In genomic region chr16:30903596-30903995, GRCh38 we compare ENCODE assay signal across 8 cellular contexts. TPM values are rescaled to one million over a fixed set of nuclear protein-coding genes. Genes with fewer than 3 reads are reported as not detected.
DNase-seq lines count a peak whose midpoint lies in the region; ATAC-seq and TF ChIP-seq lines count a peak whose summit lies in the region.

No MANE protein-coding gene starts in this region.

- H3K4me1 ChIP-seq in vagina = peaks cover 28% of the 10 kb centered on the region

- no peak overlapping the region for H3K4me3 ChIP-seq in vagina

- H3K36me3 Mint-ChIP-seq in activated naive CD4-positive, alpha-beta T cell treated with anti-CD3 and anti-CD28 coated beads, Interleukin-2, amount 50 U/mL, for 24 hours = no peaks in the 10 kb centered on the region
- peaks cover 3% of the 10 kb centered on the region for H3K36me3 Mint-ChIP-seq in activated naive CD8-positive, alpha-beta T cell

- no peak for ATAC-seq in GM19035 (IDR thresholded peaks at IDR 0.05; ENCODE audit: unreplicated experiment)

- peak overlapping the region; percentile 16 for H3K4me3 Mint-ChIP-seq in activated naive CD4-positive, alpha-beta T cell treated with anti-CD3 and anti-CD28 coated beads, Interleukin-2, amount 50 U/mL, for 24 hours
- H3K4me3 Mint-ChIP-seq in activated naive CD8-positive, alpha-beta T cell = no peak overlapping the region

- DNase-seq in activated naive CD4-positive, alpha-beta T cell treated with Interleukin-2 at 50 U/mL for 16 hours = no peak
- DNase-seq in kidney tubule cell (ENCODE audit: low spot score) (peak; percentile 35), vagina (ENCODE audit: extremely low spot score in 2 of 2) (no peak), NCI-H526 (lab: John Stamatoyannopoulos, UW) (no peak), NCI-H1092 treated with DMSO at 0.1 percent for 48 hours (lab: John Stamatoyannopoulos, UW) (no peak)

- TF ChIP-seq POLR2A in vagina (IDR thresholded peaks at IDR 0.05) = no peak

- no peaks in the 10 kb centered on the region for H3K27me3 ChIP-seq in vagina

- no peak for TF ChIP-seq CTCF in vagina (IDR thresholded peaks at IDR 0.05)

- H3K27ac Mint-ChIP-seq in activated naive CD4-positive, alpha-beta T cell treated with anti-CD3 and anti-CD28 coated beads, Interleukin-2, amount 50 U/mL, for 24 hours = peak overlapping the region; percentile 95
- H3K27ac Mint-ChIP-seq in activated naive CD8-positive, alpha-beta T cell = peak overlapping the region; percentile 93

- H3K4me1 Mint-ChIP-seq in activated naive CD4-positive, alpha-beta T cell treated with anti-CD3 and anti-CD28 coated beads, Interleukin-2, amount 50 U/mL, for 24 hours = peaks cover 39% of the 10 kb centered on the region
- peaks cover 32% of the 10 kb centered on the region for H3K4me1 Mint-ChIP-seq in activated naive CD8-positive, alpha-beta T cell (ENCODE audit: low read depth)

- H3K36me3 ChIP-seq in vagina = no peaks in the 10 kb centered on the region

- H3K9me3 Mint-ChIP-seq in activated naive CD4-positive, alpha-beta T cell treated with anti-CD3 and anti-CD28 coated beads, Interleukin-2, amount 50 U/mL, for 24 hours = no peaks in the 10 kb centered on the region
- H3K9me3 Mint-ChIP-seq in activated naive CD8-positive, alpha-beta T cell (ENCODE audit: low read depth) = peaks cover 4% of the 10 kb centered on the region

- no peaks in the 10 kb centered on the region for H3K27me3 Mint-ChIP-seq in activated naive CD4-positive, alpha-beta T cell treated with anti-CD3 and anti-CD28 coated beads, Interleukin-2, amount 50 U/mL, for 24 hours
- no peaks in the 10 kb centered on the region for H3K27me3 Mint-ChIP-seq in activated naive CD8-positive, alpha-beta T cell

- peak overlapping the region; percentile 91 for H3K27ac ChIP-seq in vagina

- intact Hi-C loops in vagina (cut with DNase I) = loop anchor here (5.0 kb wide), 1 partner anchor 61 kb away; no protein-coding TSS in a partner anchor

- no peaks in the 10 kb centered on the region for H3K9me3 ChIP-seq in vagina

RNA-seq across cellular contexts. Expression of gene CTF1, which starts 7.2 kb away (rescaled TPM):
- 3.2 TPM for total RNA-seq in vagina

RNA-seq across cellular contexts. Expression of gene BCL7C, which starts 9.7 kb away (rescaled TPM):
- 38.1 TPM for total RNA-seq in vagina

RNA-seq across cellular contexts. Expression of gene FBXL19, which starts 19.8 kb away (rescaled TPM):
- 21.4 TPM for total RNA-seq in vagina

RNA-seq across cellular contexts. Expression of gene ORAI3, which starts 45.3 kb away (rescaled TPM):
- 27.0 TPM for total RNA-seq in vagina

RNA-seq across cellular contexts. Expression of gene SETD1A, which starts 54.0 kb away (rescaled TPM):
- total RNA-seq in vagina = 10.6 TPM
